9 cellular contexts compared by ENCODE assay signal in genomic region chr14:73729015-73729330, GRCh38. TPM values are rescaled to one million over a fixed set of nuclear protein-coding genes. Genes with fewer than 3 reads are reported as not detected.
DNase-seq lines count a peak whose midpoint lies in the region; ATAC-seq, FAIRE-seq and TF ChIP-seq lines count a peak whose summit lies in the region.
"Had no signal": no experiment of that assay in that cellular context is flagged by ENCODE, and none has a peak within 500 bp of the region (broad histone marks: within the 10 kb centered on the region; RNA-seq: fewer than 3 reads in every experiment).

No MANE protein-coding gene starts in this region.

- no peak overlapping the region for H2AFZ ChIP-seq in smooth muscle cell (ENCODE audit: low read depth)

- no peaks in the 10 kb centered on the region for H3K27me3 Mint-ChIP-seq in neural crest cell (ENCODE audit: low read depth)

- TF ChIP-seq EP300 in A549 (IDR thresholded peaks at IDR 0.05): no peak

- H3K4me3 Mint-ChIP-seq in neural crest cell: peak overlapping the region; percentile 28
- H3K4me3 Mint-ChIP-seq: endodermal cell had no signal

- peaks cover 49% of the 10 kb centered on the region for H3K4me1 ChIP-seq in A549
- 0 out of 2 replicates have a peak, but pooled peaks cover 3% of the 10 kb centered on the region for H3K4me1 ChIP-seq in HEK293 (ENCODE audit: control insufficient read depth, insufficient read depth, low read length)
- peaks cover 11% of the 10 kb centered on the region for H3K4me1 ChIP-seq in smooth muscle cell (ENCODE audit: low read depth)

- TF ChIP-seq CTCF in A549 (IDR thresholded peaks at IDR 0.05) (no peak; the same call in 2 of the 3 replicates), HEK293 (tag by site-specific recombination; IDR thresholded peaks at IDR 0.05) (no peak), neural crest cell (conservative IDR thresholded peaks at IDR 0.05) (no peak), smooth muscle cell (IDR thresholded peaks at IDR 0.05; ENCODE audit: borderline replicate concordance, insufficient read depth, poor library complexity, severe bottlenecking) (no peak)

- no peak overlapping the region for H3K27ac Mint-ChIP-seq in neural crest cell (ENCODE audit: unreplicated experiment)

- H3K9ac ChIP-seq in smooth muscle cell (ENCODE audit: low read depth): no peak overlapping the region

- no peak overlapping the region for H3K4me3 ChIP-seq in A549
- H3K4me3 ChIP-seq in HEK293 (ENCODE audit: low read depth, low read length): no peak overlapping the region
- H3K4me3 ChIP-seq in smooth muscle cell: no peak overlapping the region

- 0 out of 5 replicates have a peak, but pooled peaks of 1 of the 2 experiments have one; percentile 9 for TF ChIP-seq RAD21 in A549 (conservative IDR thresholded peaks at IDR 0.05 in 1 of 2, IDR thresholded peaks at IDR 0.05 in 1 of 2)

- ATAC-seq in A549 (0 out of 6 replicates have a peak, but pooled peaks of 1 of the 2 experiments have one; percentile 1), HG03432 (IDR thresholded peaks at IDR 0.05; ENCODE audit: unreplicated experiment) (no peak)

- DNase-seq in A549 (ENCODE audit: low read depth in 1 of 2, low spot score in 1 of 2) (no peak), caudate nucleus (lab: John Stamatoyannopoulos, UW) (no peak), neural crest cell (ENCODE audit: low read depth, low spot score) (no peak), smooth muscle cell (lab: John Stamatoyannopoulos, UW; ENCODE audit: unreplicated experiment) (no peak), hypothalamus (lab: John Stamatoyannopoulos, UW) (no peak), kidney glomerular epithelial cell (lab: John Stamatoyannopoulos, UW) (no peak)

- H4K20me1 ChIP-seq in smooth muscle cell (ENCODE audit: low read depth): peaks cover 48% of the 10 kb centered on the region

- H3K27ac ChIP-seq in A549 (peak overlapping the region in 1 of 2 experiments; percentile 23; a peak in 2 of 6 replicates), HEK293 (ENCODE audit: extremely low read depth, low read depth, low read length) (no peak overlapping the region), caudate nucleus (ENCODE audit: low read depth, low read length) (peak overlapping the region; percentile 46), smooth muscle cell (ENCODE audit: low read depth) (no peak overlapping the region)

- no peaks in the 10 kb centered on the region for H3K9me3 Mint-ChIP-seq in neural crest cell
- H3K9me3 Mint-ChIP-seq: endodermal cell had no signal

- H3K4me2 ChIP-seq in A549 (no peak overlapping the region), smooth muscle cell (no peak overlapping the region)

- H3K36me3 Mint-ChIP-seq in neural crest cell (ENCODE audit: low read depth): peaks cover 6% of the 10 kb centered on the region

- CTCF ChIA-PET in A549 (lab: Yijun Ruan, JAX): interaction anchor here (0.5 to 16.0 kb wide), 45 partner anchors 8 to 306 kb away, joined by 3 to 210 read pairs (median 4); partner anchors contain the start of genes PNMA1 and PTGR2
- CTCF ChIA-PET in HEK293 (lab: Yijun Ruan, JAX): interaction anchor here (0.5 to 3.8 kb wide), 29 partner anchors 9 to 561 kb away, joined by 3 to 35 read pairs (median 3); partner anchors contain the start of gene ZNF410

- 100% methylated on average over 1 of the region's 1 CpG for WGBS in A549 (ENCODE audit: missing lambda C conversion rate)
- WGBS in smooth muscle cell (ENCODE audit: low lambda C conversion rate): 83% methylated on average over 1 of the region's 1 CpG

- POLR2A ChIA-PET in A549 (lab: Yijun Ruan, JAX) (interaction anchor here (1.0 to 1.3 kb wide), 2 partner anchors 58 to 122 kb away, joined by 3 to 4 read pairs; partner anchors contain the start of gene PTGR2), HEK293 (lab: Yijun Ruan, JAX) (interaction anchor here (0.6 to 1.3 kb wide), 4 partner anchors 15 to 306 kb away, joined by 3 to 6 read pairs (median 4); partner anchors contain the start of gene PNMA1)

- no peak for FAIRE-seq in A549 (lab: Jason Lieb, UNC)

- H3K4me1 Mint-ChIP-seq in neural crest cell: peaks cover 20% of the 10 kb centered on the region

- peaks cover 20% of the 10 kb centered on the region for H3F3A ChIP-seq in smooth muscle cell (ENCODE audit: low read depth)

- TF ChIP-seq POLR2A in A549 (IDR thresholded peaks at IDR 0.05; ENCODE audit: low read length): no peak

- peaks cover 15 to 86% of the 10 kb centered on the region in 2 experiments; a peak in 2 of 3 replicates for H3K36me3 ChIP-seq in HEK293 (ENCODE audit: control insufficient read depth in 2 of 2, insufficient read depth in 1 of 2, low read length in 2 of 2)
- no peaks in the 10 kb centered on the region for H3K36me3 ChIP-seq in smooth muscle cell (ENCODE audit: low read depth)

- no peaks in the 10 kb centered on the region for H3K27me3 ChIP-seq in smooth muscle cell (ENCODE audit: low read depth)

- H3K9me3 ChIP-seq in A549: no peaks in the 10 kb centered on the region
- no peaks in the 10 kb centered on the region for H3K9me3 ChIP-seq in HEK293 (ENCODE audit: control insufficient read depth, insufficient read depth, low read depth, low read length)
- no peaks in the 10 kb centered on the region for H3K9me3 ChIP-seq in smooth muscle cell (replicated peaks; ENCODE audit: low read depth)

- H3K79me2 ChIP-seq in smooth muscle cell (ENCODE audit: low read depth): peaks cover 5% of the 10 kb centered on the region

TF ChIP-seq in A549, 52 proteins besides CTCF, POLR2A, EP300 and RAD21:
- TF ChIP-seq GATA3 (IDR thresholded peaks at IDR 0.05; ENCODE audit: borderline replicate concordance) (no peak), SMC3 (IDR thresholded peaks at IDR 0.05) (peak; percentile 19; the same call in 1 of the 3 replicates), CBX2 (IDR thresholded peaks at IDR 0.05; ENCODE audit: borderline replicate concordance, low read depth) (no peak), RCOR1 (IDR thresholded peaks at IDR 0.05; ENCODE audit: low read depth, low read length) (no peak), KDM5A (IDR thresholded peaks at IDR 0.05) (no peak), KDM1A (IDR thresholded peaks at IDR 0.05; ENCODE audit: low read depth) (no peak), CHD4 (IDR thresholded peaks at IDR 0.05; ENCODE audit: borderline replicate concordance) (no peak), HDAC2 (IDR thresholded peaks at IDR 0.05) (no peak), CHD2 (IDR thresholded peaks at IDR 0.05; ENCODE audit: low read length, partially characterized antibody) (peak; percentile 39), SREBF2 (IDR thresholded peaks at IDR 0.05) (no peak)
TF ChIP-seq in A549: peak in this region for 2.

TF ChIP-seq in HEK293, 187 proteins besides CTCF, POLR2A, EP300 and RAD21:
- TF ChIP-seq SP7 (tag by site-specific recombination; IDR thresholded peaks at IDR 0.05) (0 out of 2 replicates have a peak, but pooled peaks have one; percentile 3), ZNF146 (tag by site-specific recombination; IDR thresholded peaks at IDR 0.05) (no peak)
- TF ChIP-seq, protein P1, sequence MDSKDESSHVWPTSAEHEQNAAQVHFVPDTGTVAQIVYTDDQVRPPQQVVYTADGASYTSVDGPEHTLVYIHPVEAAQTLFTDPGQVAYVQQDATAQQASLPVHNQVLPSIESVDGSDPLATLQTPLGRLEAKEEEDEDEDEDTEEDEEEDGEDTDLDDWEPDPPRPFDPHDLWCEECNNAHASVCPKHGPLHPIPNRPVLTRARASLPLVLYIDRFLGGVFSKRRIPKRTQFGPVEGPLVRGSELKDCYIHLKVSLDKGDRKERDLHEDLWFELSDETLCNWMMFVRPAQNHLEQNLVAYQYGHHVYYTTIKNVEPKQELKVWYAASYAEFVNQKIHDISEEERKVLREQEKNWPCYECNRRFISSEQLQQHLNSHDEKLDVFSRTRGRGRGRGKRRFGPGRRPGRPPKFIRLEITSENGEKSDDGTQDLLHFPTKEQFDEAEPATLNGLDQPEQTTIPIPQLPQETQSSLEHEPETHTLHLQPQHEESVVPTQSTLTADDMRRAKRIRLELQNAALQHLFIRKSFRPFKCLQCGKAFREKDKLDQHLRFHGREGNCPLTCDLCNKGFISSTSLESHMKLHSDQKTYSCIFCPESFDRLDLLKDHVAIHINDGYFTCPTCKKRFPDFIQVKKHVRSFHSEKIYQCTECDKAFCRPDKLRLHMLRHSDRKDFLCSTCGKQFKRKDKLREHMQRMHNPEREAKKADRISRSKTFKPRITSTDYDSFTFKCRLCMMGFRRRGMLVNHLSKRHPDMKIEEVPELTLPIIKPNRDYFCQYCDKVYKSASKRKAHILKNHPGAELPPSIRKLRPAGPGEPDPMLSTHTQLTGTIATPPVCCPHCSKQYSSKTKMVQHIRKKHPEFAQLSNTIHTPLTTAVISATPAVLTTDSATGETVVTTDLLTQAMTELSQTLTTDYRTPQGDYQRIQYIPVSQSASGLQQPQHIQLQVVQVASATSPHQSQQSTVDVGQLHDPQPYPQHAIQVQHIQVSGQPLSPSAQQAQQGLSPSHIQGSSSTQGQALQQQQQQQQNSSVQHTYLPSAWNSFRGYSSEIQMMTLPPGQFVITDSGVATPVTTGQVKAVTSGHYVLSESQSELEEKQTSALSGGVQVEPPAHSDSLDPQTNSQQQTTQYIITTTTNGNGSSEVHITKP (tag by site-specific recombination; IDR thresholded peaks at IDR 0.05): 0 out of 2 replicates have a peak, but pooled peaks have one; percentile 11

RNA-seq across cellular contexts. Expression of gene PNMA1, which starts 14.8 kb away (rescaled TPM):
- 20.8 and 21.2 TPM in 2 replicates for polyA plus RNA-seq in A549 (2011; rRNA removed)
- 25.0 and 27.8 TPM in 2 replicates for polyA plus RNA-seq in A549 (2012; cell fraction: cytosol; rRNA removed)
- 28.3 and 29.6 TPM in 2 replicates for polyA plus RNA-seq in A549 (2012; cell fraction: nucleus; rRNA removed)
- 43.4 to 49.8 TPM (median 47.3 TPM) in 3 replicates for polyA plus RNA-seq in A549 (2017; fragmentation: RNase III; extraction: RNeasy Plus Mini Kit Qiagen cat#74134 plus additional on column Dnase treatment)
- polyA minus RNA-seq in A549 (2011; rRNA and poly(A)+ RNA removed): 6.2 and 10.5 TPM in 2 replicates
- 94.4 and 97.4 TPM in 2 replicates for total RNA-seq in neural crest cell
- 16.5 and 22.4 TPM in 2 replicates for total RNA-seq in smooth muscle cell
- polyA plus RNA-seq in smooth muscle cell: 43.5 and 52.7 TPM in 2 replicates
